ENCODE assay signal across 15 cellular contexts in genomic region chr5:93433422-93433821, GRCh38.
DNase-seq lines count a peak whose midpoint lies in the region; ATAC-seq and TF ChIP-seq lines count a peak whose summit lies in the region.
"Had no signal": no experiment of that assay in that cellular context is flagged by ENCODE, and none has a peak within 500 bp of the region (broad histone marks: within the 10 kb centered on the region; RNA-seq: fewer than 3 reads in every experiment).

No MANE protein-coding gene starts in this region.

- H3K27me3 ChIP-seq in AG04450 (ENCODE audit: control insufficient read depth, insufficient read depth, low read length) (no peaks in the 10 kb centered on the region), foreskin keratinocyte (peaks cover 30% of the 10 kb centered on the region)

- no peak overlapping the region for H3K27ac ChIP-seq in AG04450 (ENCODE audit: low read depth, low read length)
- no peak overlapping the region for H3K27ac ChIP-seq in foreskin keratinocyte

- H3K4me1 ChIP-seq in foreskin keratinocyte = no peaks in the 10 kb centered on the region

- no peaks in the 10 kb centered on the region for H3K9me3 ChIP-seq in AG04450 (ENCODE audit: control insufficient read depth, insufficient read depth, low read length)

- CTCF ChIA-PET in AG04450 (lab: Charles Lee) = no interaction called here

- H3K4me3 ChIP-seq in AG04450 (ENCODE audit: low read depth, low read length) = no peak overlapping the region
- H3K4me3 ChIP-seq in astrocyte of the spinal cord (ENCODE audit: low read depth, low read length) = no peak overlapping the region

- DNase-seq in AG04450 (ENCODE audit: low read depth, low spot score) (peak; percentile 49), HPDE6-E6E7 (ENCODE audit: extremely low spot score) (peak; percentile 2), astrocyte of the spinal cord (ENCODE audit: low read depth, low spot score) (peak; percentile 63), foreskin keratinocyte (peak; percentile 79 to 90), GM13976 (ENCODE audit: low spot score) (no peak), DMS79 (lab: John Stamatoyannopoulos, UW) (no peak)
- DNase-seq: kidney glomerular epithelial cell; NCI-H146; NK-92 treated with Interleukin-12 subunit alpha and Interleukin-12 subunit beta, amount 100 ng/mL, for 24 hours; right cardiac atrium; SHP77 treated with DMSO at 0.1 percent for 48 hours; substantia nigra; T-helper 2 cell had no signal

- TF ChIP-seq CTCF in AG04450 (IDR thresholded peaks at IDR 0.05; ENCODE audit: low read depth, low read length) (no peak), astrocyte of the spinal cord (IDR thresholded peaks at IDR 0.05; ENCODE audit: low read depth, low read length) (no peak), foreskin keratinocyte (conservative IDR thresholded peaks at IDR 0.05) (no peak), GM13976 (IDR thresholded peaks at IDR 0.05; ENCODE audit: borderline replicate concordance, control extremely low read depth, extremely low read depth, insufficient read depth, missing control alignments) (no peak)

- POLR2A ChIA-PET in AG04450 (lab: Yijun Ruan, JAX) = no interaction called here

- ATAC-seq in foreskin keratinocyte (peak; percentile 87), GM21381 (IDR thresholded peaks at IDR 0.05; ENCODE audit: unreplicated experiment) (no peak), HG03097 (IDR thresholded peaks at IDR 0.05; ENCODE audit: low FRiP score, unreplicated experiment) (no peak)
- ATAC-seq: right cardiac atrium had no signal

- in situ Hi-C loops in astrocyte of the spinal cord (cut with HindIII; ENCODE audit: low sequenced_read_pairs) = no loop called here
- in situ Hi-C loops in GM13976 (cut with MboI; ENCODE audit: low sequenced_read_pairs, unreplicated experiment) = no loop called here

Comparison
In these comparisons a context has a peak if more than half of its experiments do, and no peak if none do; other contexts are left out.
1. DNase-seq: peak in AG04450 (single experiment), HPDE6-E6E7 (single experiment), astrocyte of the spinal cord (single experiment) and foreskin keratinocyte (2 of 2); none in GM13976 (single experiment) and DMS79 (single experiment).